In the genomic region with DNA sequence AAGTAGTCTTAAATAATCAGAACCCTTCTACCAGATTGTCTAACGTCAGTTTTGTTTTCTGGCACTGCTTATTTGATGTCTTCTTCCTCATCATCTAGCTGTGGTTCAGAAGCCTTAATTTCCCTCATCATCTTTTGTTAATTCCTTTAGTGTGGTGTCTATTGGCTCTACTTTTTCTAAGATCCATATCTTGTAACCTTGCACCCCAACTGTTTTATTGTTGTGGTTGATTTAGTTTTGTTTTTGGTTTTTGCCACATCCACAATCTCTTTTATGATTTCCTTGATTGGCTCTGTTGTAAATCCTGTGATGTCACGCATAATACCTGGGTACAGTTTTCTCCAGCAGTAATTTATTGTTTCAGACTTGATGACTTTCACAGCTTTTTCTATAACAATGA, we compare ENCODE assay signal across 23 cellular contexts.
"Had no signal": no experiment of that assay in that cellular context is flagged by ENCODE, and none has a peak within 500 bp of the region (broad histone marks: within the 10 kb centered on the region; RNA-seq: fewer than 3 reads in every experiment).

No MANE protein-coding gene starts in this region.

- H3K9me3 ChIP-seq: SJSA1 had no signal

- H3K27me3 ChIP-seq: SJSA1 had no signal

- H3K9ac ChIP-seq: KMS-11 had no signal

- H3K4me2 ChIP-seq: KMS-11 had no signal

- DNase-seq: IMR-90, Kasumi-1, MM.1S, NCI-H1092 treated with DMSO at 0.1 percent for 48 hours, NCI-H1436, NCI-H187, NCI-H2029, NCI-H2081 treated with DMSO at 0.1 percent for 48 hours, NCI-H2171, NCI-H226, NCI-H446, NCI-H510A, NCI-H524 treated with DMSO at 0.1 percent for 48 hours, NCI-H69, NCI-H774, Right ventricle myocardium superior, RPMI8226, SIG-M5 had no signal

- FAIRE-seq: K562, RCC 7860 had no signal

- ATAC-seq: K562 had no signal

- H3K36me3 ChIP-seq: SJSA1 had no signal

- H3K27ac ChIP-seq: KMS-11, SJSA1, SK-N-MC had no signal

- H3K4me3 ChIP-seq: K562, SJSA1, SK-N-MC had no signal

- H3K4me1 ChIP-seq: SJSA1 had no signal
